ENCODE assay signal across 11 cellular contexts in genomic region chr1:26789953-26790352, GRCh38. TPM values are rescaled to one million over a fixed set of nuclear protein-coding genes. Genes with fewer than 3 reads are reported as not detected.
DNase-seq lines count a peak whose midpoint lies in the region; ATAC-seq and TF ChIP-seq lines count a peak whose summit lies in the region.
"Had no signal": no experiment of that assay in that cellular context is flagged by ENCODE, and none has a peak within 500 bp of the region (broad histone marks: within the 10 kb centered on the region; RNA-seq: fewer than 3 reads in every experiment).

No MANE protein-coding gene starts in this region.

- peak overlapping the region; percentile 90 for H3K27ac ChIP-seq in CD4-positive, alpha-beta memory T cell (ENCODE audit: low read depth, low read length)
- H3K27ac ChIP-seq in mesenchymal stem cell (ENCODE audit: low read length, poor library complexity, severe bottlenecking) (no peak overlapping the region), suprapubic skin (no peak overlapping the region)
- H3K27ac ChIP-seq: C4-2B, KMS-11 had no signal

- H3K9me3 Mint-ChIP-seq in CD4-positive, alpha-beta memory T cell: peaks cover 0 to 3% (median 0%) of the 10 kb centered on the region in 8 donors
- H3K9me3 Mint-ChIP-seq in HFFc6: no peaks in the 10 kb centered on the region
- H3K9me3 Mint-ChIP-seq in activated CD8-positive, alpha-beta T cell treated with anti-CD3 and anti-CD28 coated beads, Interleukin-2, amount 10 ng/mL, durations not matched to agents 7 days and 5 days (ENCODE audit: insufficient read depth): no peaks in the 10 kb centered on the region

- no peak overlapping the region for H3K4me3 ChIP-seq in CD4-positive, alpha-beta memory T cell (ENCODE audit: low read length in 2 of 2)
- H3K4me3 ChIP-seq in mesenchymal stem cell (ENCODE audit: insufficient read depth in 1 of 2, low read depth in 1 of 2, low read length in 2 of 2): no peak overlapping the region
- no peak overlapping the region for H3K4me3 ChIP-seq in suprapubic skin

- no peak overlapping the region for H3K23ac ChIP-seq in mesenchymal stem cell (ENCODE audit: low read length in 2 of 2)

- no peak for ATAC-seq in activated CD8-positive, alpha-beta T cell treated with anti-CD3 and anti-CD28 coated beads, Interleukin-2, amount 10 ng/mL, durations not matched to agents 7 days and 5 days
- ATAC-seq in GM21447 (IDR thresholded peaks at IDR 0.05; ENCODE audit: unreplicated experiment) (no peak), HG03342 (IDR thresholded peaks at IDR 0.05; ENCODE audit: unreplicated experiment) (no peak)

- no peak overlapping the region for H2AK5ac ChIP-seq in mesenchymal stem cell (ENCODE audit: low read length, severe bottlenecking)

- DNase-seq in CD4-positive, alpha-beta memory T cell: no peak
- DNase-seq in HFFc6 (no peak), mesenchymal stem cell (no peak), DMS79 treated with DMSO at 0.1 percent for 48 hours (lab: John Stamatoyannopoulos, UW) (no peak), suprapubic skin (ENCODE audit: low spot score in 2 of 2) (no peak)
- DNase-seq in activated CD8-positive, alpha-beta T cell treated with anti-CD3 and anti-CD28 coated beads, Interleukin-2, amount 10 ng/mL, durations not matched to agents 7 days and 5 days: no peak
- DNase-seq: NCI-H2171 had no signal

- no peak overlapping the region for H3K14ac ChIP-seq in mesenchymal stem cell (ENCODE audit: low read length in 2 of 2)

- H4K8ac ChIP-seq in mesenchymal stem cell (ENCODE audit: low read length): no peak overlapping the region

- POLR2A ChIA-PET in CD4-positive, alpha-beta memory T cell (lab: Charles Lee; ENCODE audit: partially characterized antibody): interaction anchor here (0.7 to 13.8 kb wide), 12 partner anchors 11 to 290 kb away, joined by 4 to 595 read pairs (median 34); partner anchors contain the start of genes ARID1A, GPN2 and SFN
- POLR2A ChIA-PET in activated CD8-positive, alpha-beta T cell treated with anti-CD3 and anti-CD28 coated beads, Interleukin-2, amount 10 ng/mL, durations not matched to agents 7 days and 5 days (lab: Charles Lee): interaction anchor here (1.2 to 8.3 kb wide), 12 partner anchors 10 to 186 kb away, joined by 3 to 325 read pairs (median 12); partner anchors contain the start of genes ARID1A, GPATCH3 and GPN2

- no peak overlapping the region for H2BK15ac ChIP-seq in mesenchymal stem cell (ENCODE audit: low read depth, poor library complexity, severe bottlenecking)

- peak overlapping the region in 6 of 7 donors; percentile 60 to 100 (median 82) for H3K27ac Mint-ChIP-seq in CD4-positive, alpha-beta memory T cell
- peak overlapping the region; percentile 54; the same call in 1 of the 2 replicates for H3K27ac Mint-ChIP-seq in HFFc6
- H3K27ac Mint-ChIP-seq in activated CD8-positive, alpha-beta T cell treated with anti-CD3 and anti-CD28 coated beads, Interleukin-2, amount 10 ng/mL, durations not matched to agents 7 days and 5 days: peak overlapping the region; percentile 100

- H3K36me3 Mint-ChIP-seq in CD4-positive, alpha-beta memory T cell: peaks cover 20 to 43% of the 10 kb centered on the region in 2 donors
- peaks cover 11% of the 10 kb centered on the region; the same call in 1 of the 2 replicates for H3K36me3 Mint-ChIP-seq in HFFc6 (ENCODE audit: low read depth)
- H3K36me3 Mint-ChIP-seq in activated CD8-positive, alpha-beta T cell treated with anti-CD3 and anti-CD28 coated beads, Interleukin-2, amount 10 ng/mL, durations not matched to agents 7 days and 5 days (ENCODE audit: low read depth): peaks cover 45% of the 10 kb centered on the region

- intact Hi-C loops in CD4-positive, alpha-beta memory T cell (cut with micrococcal nuclease): loop anchor here (1.0 to 2.0 kb wide), 7 partner anchors 43 to 290 kb away; no protein-coding TSS in a partner anchor

- peaks cover 59% of the 10 kb centered on the region for H3K4me1 ChIP-seq in CD4-positive, alpha-beta memory T cell (ENCODE audit: insufficient read depth, low read length)
- H3K4me1 ChIP-seq in mesenchymal stem cell (ENCODE audit: control insufficient read depth, insufficient read depth, low read depth, low read length) (peaks cover 17% of the 10 kb centered on the region), suprapubic skin (peaks cover 33% of the 10 kb centered on the region)

- peaks cover 47 to 67% (median 58%) of the 10 kb centered on the region in 4 donors for H3K4me1 Mint-ChIP-seq in CD4-positive, alpha-beta memory T cell
- H3K4me1 Mint-ChIP-seq in HFFc6 (ENCODE audit: low read depth): peaks cover 51% of the 10 kb centered on the region
- peaks cover 69% of the 10 kb centered on the region for H3K4me1 Mint-ChIP-seq in activated CD8-positive, alpha-beta T cell treated with anti-CD3 and anti-CD28 coated beads, Interleukin-2, amount 10 ng/mL, durations not matched to agents 7 days and 5 days (ENCODE audit: low read depth)

- WGBS in mesenchymal stem cell: no CpG with 5 or more reads among the region's 4 CpGs
- 64% methylated on average over 4 of the region's 4 CpGs for whole genome bisulfite sequencing in suprapubic skin

- TF ChIP-seq POLR2A in suprapubic skin (IDR thresholded peaks at IDR 0.05): no peak

- TF ChIP-seq EP300 in suprapubic skin (IDR thresholded peaks at IDR 0.05): no peak

- no peak overlapping the region for H4K91ac ChIP-seq in mesenchymal stem cell (ENCODE audit: low read length)

- no peak overlapping the region for H2BK5ac ChIP-seq in mesenchymal stem cell (ENCODE audit: low read depth, low read length, poor library complexity, severe bottlenecking)

- no peak overlapping the region for H2BK12ac ChIP-seq in mesenchymal stem cell (ENCODE audit: low read length in 2 of 2)

- H3K79me1 ChIP-seq in mesenchymal stem cell (replicated peaks; ENCODE audit: low read length, poor library complexity, severe bottlenecking): peaks cover 13% of the 10 kb centered on the region

- no peak overlapping the region for H2AFZ ChIP-seq in mesenchymal stem cell (ENCODE audit: low read depth, low read length)

- H2BK120ac ChIP-seq in mesenchymal stem cell (ENCODE audit: low read depth, low read length): no peak overlapping the region

- H3K9me3 ChIP-seq in CD4-positive, alpha-beta memory T cell (ENCODE audit: control insufficient read depth in 1 of 2, low read length in 2 of 2): no peaks in the 10 kb centered on the region
- H3K9me3 ChIP-seq in mesenchymal stem cell (ENCODE audit: control insufficient read depth, low read length): no peaks in the 10 kb centered on the region
- H3K9me3 ChIP-seq in suprapubic skin: no peaks in the 10 kb centered on the region

- no peak overlapping the region for H3K18ac ChIP-seq in mesenchymal stem cell (ENCODE audit: low read depth in 1 of 2, low read length in 2 of 2)

- no peaks in the 10 kb centered on the region for H3K27me3 Mint-ChIP-seq in CD4-positive, alpha-beta memory T cell
- peaks cover 11% of the 10 kb centered on the region for H3K27me3 Mint-ChIP-seq in HFFc6 (ENCODE audit: insufficient read depth)
- H3K27me3 Mint-ChIP-seq in activated CD8-positive, alpha-beta T cell treated with anti-CD3 and anti-CD28 coated beads, Interleukin-2, amount 10 ng/mL, durations not matched to agents 7 days and 5 days (ENCODE audit: low read depth): no peaks in the 10 kb centered on the region

- peak overlapping the region in 4 of 8 donors; percentile 16 to 86 (median 44) for H3K4me3 Mint-ChIP-seq in CD4-positive, alpha-beta memory T cell
- no peak overlapping the region for H3K4me3 Mint-ChIP-seq in HFFc6
- H3K4me3 Mint-ChIP-seq in activated CD8-positive, alpha-beta T cell treated with anti-CD3 and anti-CD28 coated beads, Interleukin-2, amount 10 ng/mL, durations not matched to agents 7 days and 5 days: peak overlapping the region; percentile 84

- no peak overlapping the region for H3K4me2 ChIP-seq in mesenchymal stem cell (ENCODE audit: low read length, poor library complexity, severe bottlenecking)

- CTCF ChIA-PET in CD4-positive, alpha-beta memory T cell (lab: Charles Lee; ENCODE audit: partially characterized antibody): interaction anchor here (0.7 to 6.1 kb wide), 30 partner anchors 10 to 289 kb away, joined by 3 to 352 read pairs (median 10); partner anchors contain the start of gene ARID1A
- CTCF ChIA-PET in activated CD8-positive, alpha-beta T cell treated with anti-CD3 and anti-CD28 coated beads, Interleukin-2, amount 10 ng/mL, durations not matched to agents 7 days and 5 days (lab: Charles Lee): interaction anchor here (0.7 to 8.9 kb wide), 44 partner anchors 8 to 289 kb away, joined by 3 to 334 read pairs (median 11); partner anchors contain the start of genes GPN2 and RPS6KA1

- H3K9ac ChIP-seq in mesenchymal stem cell (ENCODE audit: low read length): peak overlapping the region; percentile 99
- H3K9ac ChIP-seq: KMS-11 had no signal

- H3K36me3 ChIP-seq in CD4-positive, alpha-beta memory T cell (ENCODE audit: insufficient read depth, low read length): peaks cover 10% of the 10 kb centered on the region
- peaks cover 13 to 16% of the 10 kb centered on the region in 2 experiments for H3K36me3 ChIP-seq in mesenchymal stem cell (ENCODE audit: control insufficient read depth in 1 of 2, insufficient read depth in 2 of 2, low read depth in 1 of 2, low read length in 2 of 2)
- peaks cover 19% of the 10 kb centered on the region for H3K36me3 ChIP-seq in suprapubic skin

- H3K27me3 ChIP-seq in CD4-positive, alpha-beta memory T cell (ENCODE audit: insufficient read depth, low read length): no peaks in the 10 kb centered on the region
- H3K27me3 ChIP-seq in mesenchymal stem cell (ENCODE audit: control insufficient read depth in 1 of 2, insufficient read depth in 1 of 2, low read length in 2 of 2): no peaks in the 10 kb centered on the region
- no peaks in the 10 kb centered on the region for H3K27me3 ChIP-seq in suprapubic skin

- TF ChIP-seq CTCF in HFFc6 (IDR thresholded peaks at IDR 0.05) (no peak), suprapubic skin (IDR thresholded peaks at IDR 0.05) (no peak)

- no peak overlapping the region for H3K4ac ChIP-seq in mesenchymal stem cell (ENCODE audit: low read depth in 1 of 2, low read length in 2 of 2)

RNA-seq across cellular contexts. Expression of gene PIGV, which starts 2.2 kb away (rescaled TPM):
- 10 to 100 TPM; 17.7 to 18.2 TPM for total RNA-seq in CD4-positive, alpha-beta memory T cell
- 10 to 100 TPM in 1 of 2 donors, 1 to 10 TPM in 1; 7.9 to 13.2 TPM for polyA plus RNA-seq in CD4-positive, alpha-beta memory T cell
- total RNA-seq in HFFc6 (2021; fragmentation: NEBNext Ultra II Directional; extraction: Animal tissue kit (Norgen Biotek cat#: 25700)): 10 to 100 TPM; 11.5 to 16.4 (median 13.6) TPM
- 10 to 100 TPM; 19.9 to 20.3 TPM for total RNA-seq in activated CD8-positive, alpha-beta T cell treated with anti-CD3 and anti-CD28 coated beads, Interleukin-2, amount 10 ng/mL, durations not matched to agents 7 days and 5 days
- polyA plus RNA-seq in mesenchymal stem cell (2013, experiment 1 of 2): 8.1 TPM
- 8.6 TPM for polyA plus RNA-seq in mesenchymal stem cell (2013, experiment 2 of 2)
- total RNA-seq in suprapubic skin: 10 to 100 TPM; 15.9 to 31.5 (median 25.6) TPM

RNA-seq across cellular contexts. Expression of gene ZDHHC18, which starts 36.5 kb away (rescaled TPM):
- 10 to 100 TPM; 54.9 to 56.4 TPM for total RNA-seq in CD4-positive, alpha-beta memory T cell
- polyA plus RNA-seq in CD4-positive, alpha-beta memory T cell: 10 to 100 TPM in 1 of 2 donors, 1 to 10 TPM in 1; 6.2 to 18.1 TPM
- 10 to 100 TPM; 19.2 to 31.6 (median 23.8) TPM for total RNA-seq in HFFc6 (2021; fragmentation: NEBNext Ultra II Directional; extraction: Animal tissue kit (Norgen Biotek cat#: 25700))
- total RNA-seq in activated CD8-positive, alpha-beta T cell treated with anti-CD3 and anti-CD28 coated beads, Interleukin-2, amount 10 ng/mL, durations not matched to agents 7 days and 5 days: 10 to 100 TPM; 47.6 to 50.9 TPM
- 24.7 TPM for polyA plus RNA-seq in mesenchymal stem cell (2013, experiment 1 of 2)
- 24.1 TPM for polyA plus RNA-seq in mesenchymal stem cell (2013, experiment 2 of 2)
- total RNA-seq in suprapubic skin: 10 to 100 TPM; 23.7 to 38.5 (median 31.4) TPM
